Comparison of ENCODE assay signal across 8 cellular contexts in genomic region chr1:205812878-205813754, GRCh38. TPM values are rescaled to one million over a fixed set of nuclear protein-coding genes. Genes with fewer than 3 reads are reported as not detected.
DNase-seq lines count a peak whose midpoint lies in the region; ATAC-seq and TF ChIP-seq lines count a peak whose summit lies in the region.

SLC41A1 (minus strand) TSS chr1:205813198; CDS start chr1:205810441, 2,757 bp downstream.

- H2BK15ac ChIP-seq in neuronal stem cell (ENCODE audit: low read length): peak within 1 kb of the TSS; percentile 76

- H3K4me3 ChIP-seq in SK-N-SH (ENCODE audit: low read depth in 2 of 2, low read length in 1 of 2): peak within 1 kb of the TSS; percentile 77 to 94
- peak within 1 kb of the TSS; percentile 88 to 93 for H3K4me3 ChIP-seq in neuronal stem cell (ENCODE audit: low read length in 2 of 2)
- H3K4me3 ChIP-seq in subcutaneous abdominal adipose tissue (ENCODE audit: low read depth in 1 of 5, low read length in 5 of 5): peak within 1 kb of the TSS; percentile 80 to 92 (median 81)

- H3K4me1 ChIP-seq in SK-N-SH (ENCODE audit: control insufficient read depth in 1 of 2, insufficient read depth in 2 of 2, low read depth in 1 of 2, low read length in 1 of 2) (peaks cover 5 to 38% of the 10 kb centered on the region in 2 experiments; a peak in 2 of 4 replicates), neuronal stem cell (ENCODE audit: control insufficient read depth in 2 of 2, insufficient read depth in 1 of 2, low read depth in 1 of 2, low read length in 2 of 2) (peaks cover 9 to 25% of the 10 kb centered on the region in 2 donors), subcutaneous abdominal adipose tissue (ENCODE audit: control insufficient read depth in 5 of 5, insufficient read depth in 5 of 5, low read length in 5 of 5) (peaks cover 9 to 64% (median 54%) of the 10 kb centered on the region in 5 donors)

- H3K27ac ChIP-seq in SK-N-SH (ENCODE audit: low read depth in 2 of 2, low read length in 1 of 2) (peak within 1 kb of the TSS; percentile 46 to 84), neuronal stem cell (replicated peaks; ENCODE audit: low read length) (no peak within 1 kb of the TSS), subcutaneous abdominal adipose tissue (ENCODE audit: low read depth, low read length) (peak within 1 kb of the TSS; percentile 84)

- H3K4ac ChIP-seq in neuronal stem cell (ENCODE audit: low read length): no peak within 1 kb of the TSS

- peaks cover 4% of the 10 kb centered on the region for H3K79me1 ChIP-seq in neuronal stem cell (ENCODE audit: low read depth, low read length)

- peak within 1 kb of the TSS; percentile 95 for H3K23ac ChIP-seq in neuronal stem cell (ENCODE audit: low read depth, low read length, poor library complexity)

- H3K79me2 ChIP-seq in SK-N-SH (ENCODE audit: insufficient read depth): peaks cover 19% of the 10 kb centered on the region; the same call in 1 of the 2 replicates

- H3K27ac Mint-ChIP-seq in activated naive CD4-positive, alpha-beta T cell treated with anti-CD3 and anti-CD28 coated beads for 36 hours: peak within 1 kb of the TSS; percentile 74

- peak within 1 kb of the TSS; percentile 94 for H4K91ac ChIP-seq in neuronal stem cell (ENCODE audit: low read depth, low read length, poor library complexity)

- H3K4me2 ChIP-seq in SK-N-SH (peak within 1 kb of the TSS; percentile 95), neuronal stem cell (ENCODE audit: insufficient read depth, low read length, poor library complexity, severe bottlenecking) (peak within 1 kb of the TSS; percentile 92)

- H2BK5ac ChIP-seq in neuronal stem cell (ENCODE audit: low read length): peak within 1 kb of the TSS; percentile 91

- H3K9ac ChIP-seq in SK-N-SH: peak within 1 kb of the TSS; percentile 74
- H3K9ac ChIP-seq in neuronal stem cell (ENCODE audit: low read depth, low read length, poor library complexity): peak within 1 kb of the TSS; percentile 87
- H3K9ac ChIP-seq in subcutaneous abdominal adipose tissue (ENCODE audit: low read length in 5 of 5): peak within 1 kb of the TSS; percentile 81 to 89 (median 87)

- H3K9me2 ChIP-seq in SK-N-SH: no peaks in the 10 kb centered on the region

- DNase-seq in G401 (ENCODE audit: low spot score) (peak; percentile 98), NCI-H1092 treated with DMSO at 0.1 percent for 48 hours (lab: John Stamatoyannopoulos, UW) (peak; percentile 95), SK-N-SH (peak; percentile 100), foreskin melanocyte (peak; percentile 80), neuronal stem cell (ENCODE audit: low spot score) (peak; percentile 93)
- DNase-seq in activated naive CD4-positive, alpha-beta T cell treated with anti-CD3 and anti-CD28 coated beads for 36 hours: peak; percentile 95

- CTCF ChIA-PET in SK-N-SH (lab: Yijun Ruan, JAX): interaction anchor here (0.9 to 4.8 kb wide), 4 partner anchors 22 to 165 kb away, joined by 3 to 39 read pairs (median 16); no protein-coding TSS in a partner anchor
- CTCF ChIA-PET in activated naive CD4-positive, alpha-beta T cell treated with anti-CD3 and anti-CD28 coated beads for 36 hours (lab: Charles Lee): interaction anchor here (2.5 kb wide), 1 partner anchor 22 kb away, joined by 16 read pairs; no protein-coding TSS in a partner anchor

- no peak for TF ChIP-seq CTCF in SK-N-SH (IDR thresholded peaks at IDR 0.05)

- H2AFZ ChIP-seq in SK-N-SH (ENCODE audit: low read depth): peak within 1 kb of the TSS; percentile 88
- peak within 1 kb of the TSS; percentile 99 for H2AFZ ChIP-seq in neuronal stem cell (ENCODE audit: low read length)

- H3K36me3 Mint-ChIP-seq in activated naive CD4-positive, alpha-beta T cell treated with anti-CD3 and anti-CD28 coated beads for 36 hours (ENCODE audit: low read depth): peaks cover 12% of the 10 kb centered on the region

- H3K27me3 Mint-ChIP-seq in activated naive CD4-positive, alpha-beta T cell treated with anti-CD3 and anti-CD28 coated beads for 36 hours (ENCODE audit: low read depth): no peaks in the 10 kb centered on the region

- in situ Hi-C loops in G401 (cut with HindIII; ENCODE audit: low sequenced_read_pairs): no loop called here

- H3K9me3 ChIP-seq in SK-N-SH (no peaks in the 10 kb centered on the region), neuronal stem cell (replicated peaks in 1 of 2; ENCODE audit: control insufficient read depth in 2 of 2, insufficient read depth in 1 of 2, low read depth in 1 of 2, low read length in 2 of 2) (no peaks in the 10 kb centered on the region), subcutaneous abdominal adipose tissue (ENCODE audit: control insufficient read depth in 5 of 5, low read length in 5 of 5) (no peaks in the 10 kb centered on the region)

- 0% methylated on average over 12 of the region's 83 CpGs for WGBS in SK-N-SH (ENCODE audit: low lambda C conversion rate)
- no CpG with 5 or more reads among the region's 83 CpGs for WGBS in neuronal stem cell (ENCODE audit: extremely low coverage in 2 of 2, insufficient read length in 2 of 2, insufficient replicate concordance in 1 of 2), 2 donors

- H3K27me3 ChIP-seq in SK-N-SH (ENCODE audit: insufficient read depth) (no peaks in the 10 kb centered on the region), neuronal stem cell (ENCODE audit: control insufficient read depth in 3 of 3, insufficient read depth in 3 of 3, low read depth in 1 of 3, low read length in 3 of 3) (no peaks in the 10 kb centered on the region), subcutaneous abdominal adipose tissue (ENCODE audit: control insufficient read depth in 5 of 5, insufficient read depth in 4 of 5, low read length in 5 of 5) (no peaks in the 10 kb centered on the region)

- H3F3A ChIP-seq in SK-N-SH (replicated peaks; ENCODE audit: insufficient read depth): no peaks in the 10 kb centered on the region

- H4K20me1 ChIP-seq in SK-N-SH (ENCODE audit: insufficient read depth): no peaks in the 10 kb centered on the region

- peak within 1 kb of the TSS; percentile 85 for H3K14ac ChIP-seq in neuronal stem cell (ENCODE audit: low read length)

- H3K18ac ChIP-seq in neuronal stem cell (ENCODE audit: low read length): peak within 1 kb of the TSS; percentile 96

- H2BK12ac ChIP-seq in neuronal stem cell (ENCODE audit: low read length): no peak within 1 kb of the TSS

- intact Hi-C loops in activated naive CD4-positive, alpha-beta T cell treated with anti-CD3 and anti-CD28 coated beads for 36 hours (cut with micrococcal nuclease): loop anchor here (1.0 to 2.0 kb wide), 4 partner anchors 36 to 182 kb away; partner anchors contain the start of genes NUCKS1 and RAB29

- H4K8ac ChIP-seq in neuronal stem cell (ENCODE audit: low read depth, low read length): no peak within 1 kb of the TSS

- TF ChIP-seq EP300 in SK-N-SH (IDR thresholded peaks at IDR 0.05; ENCODE audit: borderline replicate concordance in 1 of 2, low read depth in 1 of 2, low read length in 1 of 2): no peak

- peak within 1 kb of the TSS; percentile 21 for H2BK120ac ChIP-seq in neuronal stem cell (ENCODE audit: low read depth, low read length)

- POLR2A ChIA-PET in SK-N-SH (lab: Yijun Ruan, JAX): no interaction called here

- TF ChIP-seq RAD21 in SK-N-SH (IDR thresholded peaks at IDR 0.05; ENCODE audit: low read length): no peak

- no peak within 1 kb of the TSS for H2AK5ac ChIP-seq in neuronal stem cell (ENCODE audit: low read depth, low read length)

- ATAC-seq in HG02571 (IDR thresholded peaks at IDR 0.05; ENCODE audit: unreplicated experiment): peak; percentile 85

- peak within 1 kb of the TSS; percentile 89 for H3K4me3 Mint-ChIP-seq in activated naive CD4-positive, alpha-beta T cell treated with anti-CD3 and anti-CD28 coated beads for 36 hours

- H3K9me3 Mint-ChIP-seq in activated naive CD4-positive, alpha-beta T cell treated with anti-CD3 and anti-CD28 coated beads for 36 hours: no peaks in the 10 kb centered on the region

- peaks cover 0 to 20% of the 10 kb centered on the region in 2 experiments for H3K36me3 ChIP-seq in SK-N-SH (replicated peaks in 1 of 2; ENCODE audit: control insufficient read depth in 1 of 2, insufficient read depth in 2 of 2, low read length in 1 of 2)
- peaks cover 8 to 24% of the 10 kb centered on the region in 2 donors for H3K36me3 ChIP-seq in neuronal stem cell (replicated peaks in 1 of 2; ENCODE audit: control insufficient read depth in 2 of 2, insufficient read depth in 2 of 2, low read length in 2 of 2)
- peaks cover 0 to 13% (median 7%) of the 10 kb centered on the region in 5 donors for H3K36me3 ChIP-seq in subcutaneous abdominal adipose tissue (ENCODE audit: control insufficient read depth in 5 of 5, insufficient read depth in 5 of 5, low read length in 5 of 5)

- H3K4me1 Mint-ChIP-seq in activated naive CD4-positive, alpha-beta T cell treated with anti-CD3 and anti-CD28 coated beads for 36 hours (ENCODE audit: low read depth): peaks cover 49% of the 10 kb centered on the region

TF ChIP-seq in SK-N-SH, 30 proteins besides CTCF, POLR2A, EP300 and RAD21 (continues in another document):
- peak; percentile 72 for TF ChIP-seq USF1 (IDR thresholded peaks at IDR 0.05; ENCODE audit: borderline replicate concordance, low read depth)
- peak; percentile 99 for TF ChIP-seq PBX3 (IDR thresholded peaks at IDR 0.05)
- no peak for TF ChIP-seq GATA2 (CRISPR knock-in tag; IDR thresholded peaks at IDR 0.05)
- TF ChIP-seq NRF1 (IDR thresholded peaks at IDR 0.05; ENCODE audit: low read depth, low read length): no peak

RNA-seq across cellular contexts. Expression of gene SLC41A1, which starts in this region (rescaled TPM):
- total RNA-seq in G401 (2014; rRNA removed; shearing (Covaris generic)): 9.1 and 17.8 TPM in 2 replicates
- polyA plus RNA-seq in SK-N-SH (2012; rRNA removed): 18.3 and 25.1 TPM in 2 replicates
- 16.6 and 18.3 TPM in 2 replicates for polyA plus RNA-seq in SK-N-SH (2012; cell fraction: cytosol; rRNA removed)
- 17.8 and 28.3 TPM in 2 replicates for polyA plus RNA-seq in SK-N-SH (2012; cell fraction: nucleus; rRNA removed)
- total RNA-seq in activated naive CD4-positive, alpha-beta T cell treated with anti-CD3 and anti-CD28 coated beads for 36 hours: 10 to 100 TPM; 32.1 to 33.9 TPM
- 18.3 TPM for polyA plus RNA-seq in neuronal stem cell (2013, experiment 1 of 2)
- 18.8 TPM for polyA plus RNA-seq in neuronal stem cell (2013, experiment 2 of 2)
